In genomic region chr12:334114-334513, GRCh38 we compare ENCODE assay signal across 22 cellular contexts.
"Had no signal": no experiment of that assay in that cellular context is flagged by ENCODE, and none has a peak within 500 bp of the region (broad histone marks: within the 10 kb centered on the region; RNA-seq: fewer than 3 reads in every experiment).

No MANE protein-coding gene starts in this region.

- H3K4me3 ChIP-seq: SK-N-MC had no signal

- DNase-seq: activated CD4-positive, alpha-beta T cell treated with anti-CD3 and anti-CD28 coated beads for 4 hours; activated CD8-positive, alpha-beta T cell treated with anti-CD3 and anti-CD28 coated beads, Interleukin-2, amount 10 ng/mL, durations not matched to agents 7 days and 5 days; activated effector memory CD4-positive, alpha-beta T cell treated with Interleukin-2 at 50 U/mL for 16 hours; activated naive CD4-positive, alpha-beta T cell; activated T-cell treated with anti-CD3 and anti-CD28 coated beads, Interleukin-2, amount 50 U/mL, for 24 hours; anterior cingulate cortex; caudate nucleus; KG1; MV-4-11; NCI-H1105; NCI-H1436; NCI-H1694 treated with DMSO at 0.1 percent for 48 hours; NCI-H2029 treated with DMSO at 0.1 percent for 48 hours; NCI-H345; NCI-H510A; NCI-H526 treated with DMSO at 0.1 percent for 48 hours; NCI-H82; RPMI8226; T-cell had no signal

- ATAC-seq: activated CD4-positive, CD25-positive, alpha-beta regulatory T cell treated with anti-CD3 and anti-CD28 coated beads, Interleukin-2, amount 50 U/mL, for 24 hours; activated CD8-positive, alpha-beta T cell treated with anti-CD3 and anti-CD28 coated beads, Interleukin-2, amount 10 ng/mL, durations not matched to agents 7 days and 5 days; Right ventricle myocardium inferior; T-cell had no signal

- H3K27ac ChIP-seq: SK-N-MC had no signal
